Comparison of ENCODE assay signal across 16 cellular contexts in genomic region chr15:93126496-93127083, GRCh38. TPM values are rescaled to one million over a fixed set of nuclear protein-coding genes. Genes with fewer than 3 reads are reported as not detected.
DNase-seq lines count a peak whose midpoint lies in the region; ATAC-seq and TF ChIP-seq lines count a peak whose summit lies in the region.
"Had no signal": no experiment of that assay in that cellular context is flagged by ENCODE, and none has a peak within 500 bp of the region (broad histone marks: within the 10 kb centered on the region; RNA-seq: fewer than 3 reads in every experiment).

No MANE protein-coding gene starts in this region.

- no peaks in the 10 kb centered on the region for H3K27me3 ChIP-seq in gastroesophageal sphincter
- no peaks in the 10 kb centered on the region for H3K27me3 ChIP-seq in lower lobe of right lung (ENCODE audit: low read depth)
- no peaks in the 10 kb centered on the region for H3K27me3 ChIP-seq in skeletal muscle tissue (ENCODE audit: control insufficient read depth in 3 of 3, insufficient read depth in 3 of 3, low read length in 3 of 3)
- H3K27me3 ChIP-seq: BE2C had no signal

- H3K4me3 Mint-ChIP-seq in activated T-helper 1 cell treated with anti-CD3 and anti-CD28 coated beads, Interleukin-12 subunit alpha, Interleukin-12 subunit beta, Interleukin-2, Interleukin-4 antibody, amounts not matched to agents 30 ng/mL and 10 ng/mL and 1 ng/mL, durations not matched to agents 14 hours and 24 hours and 36 hours: no peak overlapping the region
- H3K4me3 Mint-ChIP-seq: CD8-positive, alpha-beta memory T cell had no signal

- no peak overlapping the region for H3K9ac ChIP-seq in skeletal muscle tissue (ENCODE audit: low read depth in 1 of 3, low read length in 3 of 3)

- peak; percentile 85 for ATAC-seq in gastroesophageal sphincter
- ATAC-seq in lower lobe of right lung: peak; percentile 33 to 64
- ATAC-seq in GM21528 (IDR thresholded peaks at IDR 0.05; ENCODE audit: low FRiP score, unreplicated experiment): no peak

- intact Hi-C loops in lower lobe of right lung (cut with DNase I): no loop called here
- intact Hi-C loops in activated T-helper 1 cell treated with anti-CD3 and anti-CD28 coated beads, Interleukin-12 subunit alpha, Interleukin-12 subunit beta, Interleukin-2, Interleukin-4 antibody, amounts not matched to agents 30 ng/mL and 10 ng/mL and 1 ng/mL, durations not matched to agents 14 hours and 24 hours and 36 hours (cut with micrococcal nuclease): no loop called here

- no peak for TF ChIP-seq CTCF in gastroesophageal sphincter (IDR thresholded peaks at IDR 0.05)
- TF ChIP-seq CTCF in lower lobe of right lung (IDR thresholded peaks at IDR 0.05): no peak
- no peak for TF ChIP-seq CTCF in GM20000 (IDR thresholded peaks at IDR 0.05; ENCODE audit: extremely low read depth, missing control alignments)

- DNase-seq in GM03348 (ENCODE audit: low spot score) (peak; percentile 20), lower lobe of right lung (no peak), COR-L47 (lab: John Stamatoyannopoulos, UW) (no peak), GM20000 (ENCODE audit: low spot score) (no peak)
- no peak for DNase-seq in activated T-helper 1 cell treated with anti-CD3 and anti-CD28 coated beads, Interleukin-12 subunit alpha, Interleukin-12 subunit beta, Interleukin-2, Interleukin-4 antibody, amounts not matched to agents 30 ng/mL and 10 ng/mL and 1 ng/mL, durations not matched to agents 14 hours and 24 hours and 36 hours (ENCODE audit: low spot score)
- DNase-seq: BE2C; CD8-positive, alpha-beta memory T cell; MM.1S; NCI-H1105 treated with DMSO at 0.1 percent for 48 hours; NCI-H187 treated with DMSO at 0.1 percent for 48 hours; NCI-H446 treated with DMSO at 0.1 percent for 48 hours; NCI-H774 had no signal

- no peaks in the 10 kb centered on the region for H3K4me1 ChIP-seq in gastroesophageal sphincter
- H3K4me1 ChIP-seq in lower lobe of right lung: no peaks in the 10 kb centered on the region
- H3K4me1 ChIP-seq in skeletal muscle tissue (ENCODE audit: control insufficient read depth in 3 of 3, insufficient read depth in 3 of 3, low read length in 3 of 3): peaks cover 5 to 9% (median 6%) of the 10 kb centered on the region in 3 donors
- H3K4me1 ChIP-seq: BE2C, HAP-1 had no signal

- no peak overlapping the region for H3K27ac Mint-ChIP-seq in activated T-helper 1 cell treated with anti-CD3 and anti-CD28 coated beads, Interleukin-12 subunit alpha, Interleukin-12 subunit beta, Interleukin-2, Interleukin-4 antibody, amounts not matched to agents 30 ng/mL and 10 ng/mL and 1 ng/mL, durations not matched to agents 14 hours and 24 hours and 36 hours

- no peaks in the 10 kb centered on the region for H3K9me3 Mint-ChIP-seq in activated T-helper 1 cell treated with anti-CD3 and anti-CD28 coated beads, Interleukin-12 subunit alpha, Interleukin-12 subunit beta, Interleukin-2, Interleukin-4 antibody, amounts not matched to agents 30 ng/mL and 10 ng/mL and 1 ng/mL, durations not matched to agents 14 hours and 24 hours and 36 hours
- H3K9me3 Mint-ChIP-seq: CD8-positive, alpha-beta memory T cell had no signal

- no peaks in the 10 kb centered on the region for H3K36me3 ChIP-seq in gastroesophageal sphincter
- H3K36me3 ChIP-seq in lower lobe of right lung: no peaks in the 10 kb centered on the region
- peaks cover 0 to 1% (median 0%) of the 10 kb centered on the region in 3 donors for H3K36me3 ChIP-seq in skeletal muscle tissue (ENCODE audit: control insufficient read depth in 3 of 3, insufficient read depth in 3 of 3, low read length in 3 of 3)
- H3K36me3 ChIP-seq: BE2C, HAP-1 had no signal

- H3K27me3 Mint-ChIP-seq in activated T-helper 1 cell treated with anti-CD3 and anti-CD28 coated beads, Interleukin-12 subunit alpha, Interleukin-12 subunit beta, Interleukin-2, Interleukin-4 antibody, amounts not matched to agents 30 ng/mL and 10 ng/mL and 1 ng/mL, durations not matched to agents 14 hours and 24 hours and 36 hours (ENCODE audit: insufficient read depth): peaks cover 5% of the 10 kb centered on the region
- H3K27me3 Mint-ChIP-seq: CD8-positive, alpha-beta memory T cell had no signal

- no peak for TF ChIP-seq EP300 in gastroesophageal sphincter (IDR thresholded peaks at IDR 0.05)

- H3K27ac ChIP-seq in gastroesophageal sphincter: peak overlapping the region in 3 of 4 donors; percentile 31 to 46 (median 38)
- H3K27ac ChIP-seq in lower lobe of right lung: no peak overlapping the region
- peak overlapping the region; percentile 62 for H3K27ac ChIP-seq in skeletal muscle tissue (ENCODE audit: low read depth, low read length)

- no peaks in the 10 kb centered on the region for H3K4me1 Mint-ChIP-seq in activated T-helper 1 cell treated with anti-CD3 and anti-CD28 coated beads, Interleukin-12 subunit alpha, Interleukin-12 subunit beta, Interleukin-2, Interleukin-4 antibody, amounts not matched to agents 30 ng/mL and 10 ng/mL and 1 ng/mL, durations not matched to agents 14 hours and 24 hours and 36 hours (ENCODE audit: low read depth)
- H3K4me1 Mint-ChIP-seq: CD8-positive, alpha-beta memory T cell had no signal

- WGBS in gastroesophageal sphincter (ENCODE audit: low coverage in 1 of 2), 2 donors: 66 to 75% methylated on average over 3 to 5 of the region's 10 CpGs

- no peak for TF ChIP-seq POLR2A in gastroesophageal sphincter (IDR thresholded peaks at IDR 0.05)

- H3K36me3 Mint-ChIP-seq in activated T-helper 1 cell treated with anti-CD3 and anti-CD28 coated beads, Interleukin-12 subunit alpha, Interleukin-12 subunit beta, Interleukin-2, Interleukin-4 antibody, amounts not matched to agents 30 ng/mL and 10 ng/mL and 1 ng/mL, durations not matched to agents 14 hours and 24 hours and 36 hours (ENCODE audit: low read depth): no peaks in the 10 kb centered on the region
- H3K36me3 Mint-ChIP-seq: CD8-positive, alpha-beta memory T cell had no signal

- H3K9me3 ChIP-seq in gastroesophageal sphincter (no peaks in the 10 kb centered on the region), lower lobe of right lung (no peaks in the 10 kb centered on the region), skeletal muscle tissue (ENCODE audit: control insufficient read depth in 3 of 3, low read length in 3 of 3) (no peaks in the 10 kb centered on the region)
- H3K9me3 ChIP-seq: BE2C, HAP-1 had no signal

- H3K4me3 ChIP-seq in gastroesophageal sphincter: no peak overlapping the region
- no peak overlapping the region for H3K4me3 ChIP-seq in lower lobe of right lung
- no peak overlapping the region for H3K4me3 ChIP-seq in skeletal muscle tissue (ENCODE audit: low read length in 3 of 3)
- H3K4me3 ChIP-seq: HAP-1 had no signal

RNA-seq across cellular contexts. Expression of gene RGMA, which starts 37.6 kb away (rescaled TPM):
- total RNA-seq in gastroesophageal sphincter (100 to 1,000 TPM in 2 of 4 donors, 10 to 100 TPM in 2; 99.0 to 307 (median 112) TPM), lower lobe of right lung (9.7 TPM), skeletal muscle tissue (5.7 TPM)
- total RNA-seq in activated T-helper 1 cell treated with anti-CD3 and anti-CD28 coated beads, Interleukin-12 subunit alpha, Interleukin-12 subunit beta, Interleukin-2, Interleukin-4 antibody, amounts not matched to agents 30 ng/mL and 10 ng/mL and 1 ng/mL, durations not matched to agents 14 hours and 24 hours and 36 hours: 0.34 and 0.54 TPM in 2 replicates
